Comparison of ENCODE assay signal across 1 cellular context in genomic region chr17:75475851-75476250, GRCh38.
TF ChIP-seq lines count a peak whose summit lies in the region.

No MANE protein-coding gene starts in this region.

TF ChIP-seq in endothelial cell of umbilical vein, 7 proteins besides CTCF, POLR2A, EP300 and RAD21:
- TF ChIP-seq JUN (IDR thresholded peaks at IDR 0.05; ENCODE audit: borderline replicate concordance, insufficient read depth, insufficient read length, low read depth) (no peak), GATA2 (IDR thresholded peaks at IDR 0.05; ENCODE audit: insufficient read depth, insufficient read length, low read depth, low read length) (no peak), POLR2AphosphoS5 (IDR thresholded peaks at IDR 0.05; ENCODE audit: insufficient read depth, low read depth, low read length) (no peak), MYC (IDR thresholded peaks at IDR 0.05; ENCODE audit: low read depth, low read length) (no peak), EZH2 (IDR thresholded peaks at IDR 0.05; ENCODE audit: borderline replicate concordance, low read depth, low read length, severe bottlenecking) (no peak), FOS (IDR thresholded peaks at IDR 0.05; ENCODE audit: borderline replicate concordance, insufficient read depth, low read length) (no peak), MAX (IDR thresholded peaks at IDR 0.05; ENCODE audit: insufficient read depth, insufficient read length) (no peak)
